ENCODE assay signal across 27 cellular contexts in the genomic region with DNA sequence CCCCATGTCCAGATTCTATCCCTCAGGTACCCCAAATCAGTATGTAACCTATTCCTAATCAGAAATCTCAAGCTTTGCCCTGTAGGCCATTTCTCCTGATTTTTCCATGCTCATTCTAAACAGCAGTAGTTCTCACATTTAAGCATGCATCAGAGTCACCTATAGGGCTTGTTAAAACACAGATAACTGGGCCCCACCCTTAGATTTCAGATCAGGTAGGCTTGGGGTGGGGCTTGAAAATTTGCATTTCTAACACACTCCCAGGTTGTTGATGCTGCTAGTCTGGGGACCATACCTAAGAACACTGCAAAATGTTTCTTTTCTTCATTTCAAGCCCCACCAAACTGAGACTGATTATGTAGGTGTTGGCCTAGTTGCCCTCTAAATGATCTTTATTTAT.
"Had no signal": no experiment of that assay in that cellular context is flagged by ENCODE, and none has a peak within 500 bp of the region (broad histone marks: within the 10 kb centered on the region; RNA-seq: fewer than 3 reads in every experiment).

No MANE protein-coding gene starts in this region.

- H3K9me3 ChIP-seq: esophagus muscularis mucosa, heart right ventricle, lower lobe of right lung, mucosa of descending colon, neutrophil, pancreas, prostate gland, right atrium auricular region, stomach, testis, tibial artery had no signal

- H3K36me3 ChIP-seq: esophagus muscularis mucosa, heart right ventricle, lower lobe of right lung, neutrophil, pancreas, prostate gland, right atrium auricular region, stomach, tibial artery had no signal

- DNase-seq: caudate nucleus; cerebellar nuclear complex; cortex of kidney; effector memory CD8-positive, alpha-beta T cell; foreskin melanocyte; glutamatergic neuron; heart right ventricle; hippocampal formation; kidney glomerular epithelial cell; left ventricle myocardium superior; lower lobe of right lung; mucosa of descending colon; naive B cell; pancreas; small intestine; stimulated activated CD4-positive, alpha-beta T cell treated with anti-CD3 and anti-CD28 coated beads, Interleukin-15, amount 100 ng/mL, for 24 hours; stimulated activated CD4-positive, alpha-beta T cell treated with anti-CD3 and anti-CD28 coated beads, Interleukin-2, amount 100 ng/mL, for 48 hours; stimulated activated CD8-positive, alpha-beta memory T cell treated with anti-CD3 and anti-CD28 coated beads, Interleukin-4, amount 100 ng/mL, for 48 hours; stimulated activated naive CD4-positive, alpha-beta T cell treated with Interleukin-2 at 50 U/mL for 16 hours; stomach; testis; tibial artery had no signal

- H3K27me3 ChIP-seq: esophagus muscularis mucosa, heart right ventricle, neutrophil, pancreas, right atrium auricular region, stomach, testis, tibial artery had no signal

- ATAC-seq: effector memory CD8-positive, alpha-beta T cell; heart right ventricle; left ventricle myocardium superior; lower lobe of right lung; mucosa of descending colon; natural killer cell treated with Interleukin-12 subunit alpha and Interleukin-12 subunit beta and Interleukin-15 and Interleukin-18, amount 100 ng/mL, for 72 hours; pancreas had no signal

- H3K27ac ChIP-seq: esophagus muscularis mucosa, heart right ventricle, lower lobe of right lung, neutrophil, pancreas, prostate gland, right atrium auricular region, stomach, testis, tibial artery had no signal

- H3K4me1 ChIP-seq: esophagus muscularis mucosa, heart right ventricle, pancreas, prostate gland, right atrium auricular region, testis, tibial artery had no signal

- H3K4me3 ChIP-seq: esophagus muscularis mucosa, heart right ventricle, lower lobe of right lung, mucosa of descending colon, pancreas, prostate gland, right atrium auricular region, stomach, testis, tibial artery had no signal
